24 cellular contexts compared by ENCODE assay signal in genomic region chr1:87803395-87803794, GRCh38.
DNase-seq lines count a peak whose midpoint lies in the region; ATAC-seq, FAIRE-seq and TF ChIP-seq lines count a peak whose summit lies in the region.
"Had no signal": no experiment of that assay in that cellular context is flagged by ENCODE, and none has a peak within 500 bp of the region (broad histone marks: within the 10 kb centered on the region; RNA-seq: fewer than 3 reads in every experiment).

No MANE protein-coding gene starts in this region.

- FAIRE-seq in kidney (lab: Jason Lieb, UNC) = peak; percentile 68
- FAIRE-seq: A549, GM12878, GM18507 had no signal

- 0 out of 2 replicates have a peak overlapping the region, but pooled peaks have one; percentile 14 for H2AFZ ChIP-seq in Loucy (ENCODE audit: low read length)
- H2AFZ ChIP-seq: GM23338 had no signal

- peaks cover 2 to 11% of the 10 kb centered on the region in 2 donors for H3K27me3 Mint-ChIP-seq in T-cell
- H3K27me3 Mint-ChIP-seq: CD4-positive, alpha-beta T cell had no signal

- H3K36me3 Mint-ChIP-seq in T-cell = no peaks in the 10 kb centered on the region
- H3K36me3 Mint-ChIP-seq: CD14-positive monocyte; CD8-positive, alpha-beta memory T cell had no signal

- intact Hi-C loops in kidney (cut with DNase I) = no loop called here

- H3K9ac ChIP-seq in Loucy (ENCODE audit: low read depth, low read length, poor library complexity, severe bottlenecking) = no peak overlapping the region
- H3K9ac ChIP-seq in kidney (ENCODE audit: low read length in 2 of 2) = no peak overlapping the region
- H3K9ac ChIP-seq: BLaER1 treated with 17β-estradiol and CSF1 and Interleukin-3, amounts not matched to agents 10 nM and 100 nM had no signal

- H3K4me3 ChIP-seq in Loucy (ENCODE audit: low read length, poor library complexity, severe bottlenecking) (no peak overlapping the region), kidney (ENCODE audit: low read length in 2 of 2) (no peak overlapping the region)
- H3K4me3 ChIP-seq: A549; BLaER1 treated with 17β-estradiol and CSF1 and Interleukin-3, amounts not matched to agents 10 nM and 100 nM; GM12878; GM23338 had no signal

- H3K79me2 ChIP-seq in Loucy (ENCODE audit: insufficient read depth, low read length) = no peaks in the 10 kb centered on the region

- H3K27ac Mint-ChIP-seq in T-cell = no peak overlapping the region
- H3K27ac Mint-ChIP-seq: CD4-positive, alpha-beta T cell; CD8-positive, alpha-beta memory T cell; GM23338; H9 had no signal

- no peaks in the 10 kb centered on the region for H4K20me1 ChIP-seq in Loucy (ENCODE audit: insufficient read depth, low read length, poor library complexity, severe bottlenecking)
- H4K20me1 ChIP-seq: BLaER1 treated with 17β-estradiol and CSF1 and Interleukin-3, amounts not matched to agents 10 nM and 100 nM had no signal

- no peaks in the 10 kb centered on the region for H3F3A ChIP-seq in Loucy (ENCODE audit: low read depth)

- DNase-seq in NCI-H510A treated with DMSO at 0.1 percent for 48 hours (lab: John Stamatoyannopoulos, UW) (peak; percentile 24), NCI-H510A (lab: John Stamatoyannopoulos, UW) (no peak), kidney (no peak), T-cell (no peak)
- DNase-seq: 8988T; ACHN; AML-193; BE2C; Calu3; CD4-positive, alpha-beta T cell; CD8-positive, alpha-beta memory T cell; DMS79; EL; GDM1; H9 had no signal

- H3K9me2 ChIP-seq in Loucy (replicated peaks; ENCODE audit: low read depth, low read length) = no peaks in the 10 kb centered on the region

- no peak overlapping the region for H3K27ac ChIP-seq in kidney (ENCODE audit: low read depth in 2 of 2, low read length in 2 of 2)
- H3K27ac ChIP-seq: BLaER1 treated with 17β-estradiol and CSF1 and Interleukin-3, amounts not matched to agents 10 nM and 100 nM had no signal

- TF ChIP-seq CTCF in Loucy (conservative IDR thresholded peaks at IDR 0.05; ENCODE audit: low read length) (no peak), kidney (IDR thresholded peaks at IDR 0.05; ENCODE audit: borderline replicate concordance, extremely low read depth, insufficient read depth) (no peak)

- POLR2A ChIA-PET in T-cell (lab: Charles Lee) = no interaction called here

- H3K9me3 ChIP-seq in Loucy (ENCODE audit: insufficient read depth, low read depth, low read length) (no peaks in the 10 kb centered on the region), kidney (ENCODE audit: control insufficient read depth in 1 of 2, low read length in 2 of 2) (peaks cover 0 to 3% of the 10 kb centered on the region in 2 donors)
- H3K9me3 ChIP-seq: A549; BE2C; BLaER1 treated with 17β-estradiol and CSF1 and Interleukin-3, amounts not matched to agents 10 nM and 100 nM had no signal

- H3K4me1 Mint-ChIP-seq in T-cell = no peaks in the 10 kb centered on the region
- H3K4me1 Mint-ChIP-seq: CD14-positive monocyte; CD8-positive, alpha-beta memory T cell; H9 had no signal

- no peak for ATAC-seq in T-cell (replicated peaks in 1 of 4)
- ATAC-seq in HG02870 (IDR thresholded peaks at IDR 0.05; ENCODE audit: unreplicated experiment) = no peak
- ATAC-seq: A549, GM12878, GM23338, HCT116 had no signal

- H3K36me3 ChIP-seq in Loucy (ENCODE audit: insufficient read depth, low read length) (no peaks in the 10 kb centered on the region), kidney (ENCODE audit: control insufficient read depth in 1 of 2, insufficient read depth in 2 of 2, low read length in 2 of 2) (no peaks in the 10 kb centered on the region)
- H3K36me3 ChIP-seq: BE2C; BLaER1 treated with 17β-estradiol and CSF1 and Interleukin-3, amounts not matched to agents 10 nM and 100 nM had no signal

- CTCF ChIA-PET in T-cell (lab: Charles Lee) = no interaction called here

- no peaks in the 10 kb centered on the region for H3K9me3 Mint-ChIP-seq in T-cell
- H3K9me3 Mint-ChIP-seq: CD4-positive, alpha-beta T cell; CD8-positive, alpha-beta memory T cell; H9 had no signal

- no peaks in the 10 kb centered on the region for H3K4me1 ChIP-seq in Loucy (ENCODE audit: insufficient read depth, low read length, poor library complexity, severe bottlenecking)
- H3K4me1 ChIP-seq in kidney (ENCODE audit: control insufficient read depth in 1 of 2, insufficient read depth in 1 of 2, low read depth in 1 of 2, low read length in 2 of 2) = no peaks in the 10 kb centered on the region
- H3K4me1 ChIP-seq: BE2C; BLaER1 treated with 17β-estradiol and CSF1 and Interleukin-3, amounts not matched to agents 10 nM and 100 nM had no signal

- no peak overlapping the region for H3K4me3 Mint-ChIP-seq in T-cell
- H3K4me3 Mint-ChIP-seq: CD14-positive monocyte; CD4-positive, alpha-beta T cell; CD8-positive, alpha-beta memory T cell; GM23338; H9 had no signal

- no peak overlapping the region for H3K4me2 ChIP-seq in Loucy (ENCODE audit: low read depth, low read length, poor library complexity, severe bottlenecking)
- H3K4me2 ChIP-seq: A549; BLaER1 treated with 17β-estradiol and CSF1 and Interleukin-3, amounts not matched to agents 10 nM and 100 nM; GM23338 had no signal

- H3K27me3 ChIP-seq in Loucy (ENCODE audit: insufficient read depth, low read length, poor library complexity, severe bottlenecking) = no peaks in the 10 kb centered on the region
- H3K27me3 ChIP-seq: BE2C; BLaER1 treated with 17β-estradiol and CSF1 and Interleukin-3, amounts not matched to agents 10 nM and 100 nM had no signal
